Comparison of ENCODE assay signal across 8 cellular contexts in genomic region chr11:77411238-77411637, GRCh38.
DNase-seq lines count a peak whose midpoint lies in the region; ATAC-seq and TF ChIP-seq lines count a peak whose summit lies in the region.

No MANE protein-coding gene starts in this region.

- H3K79me1 ChIP-seq in H9 (ENCODE audit: insufficient read depth, low read depth, low read length, poor library complexity, severe bottlenecking): no peaks in the 10 kb centered on the region

- peak overlapping the region; percentile 66 to 89 (median 87); a peak in 6 of 7 replicates for H3K27ac Mint-ChIP-seq in H9
- H3K27ac Mint-ChIP-seq in activated naive CD4-positive, alpha-beta T cell treated with anti-CD3 and anti-CD28 coated beads, Interleukin-2, amount 50 U/mL, for 24 hours: peak overlapping the region; percentile 71

- H2BK20ac ChIP-seq in H9 (ENCODE audit: low read depth, low read length, poor library complexity, severe bottlenecking): no peak overlapping the region

- H3K36me3 ChIP-seq in MM.1S (replicated peaks; ENCODE audit: insufficient read depth, low read length) (no peaks in the 10 kb centered on the region), heart right ventricle (peaks cover 0 to 3% (median 0%) of the 10 kb centered on the region in 9 donors), sigmoid colon (no peaks in the 10 kb centered on the region)

- no peaks in the 10 kb centered on the region for H4K20me1 ChIP-seq in H9 (ENCODE audit: control insufficient read depth, insufficient read depth, insufficient read length)
- H4K20me1 ChIP-seq in MM.1S (ENCODE audit: insufficient read depth, low read length): no peaks in the 10 kb centered on the region

- no peaks in the 10 kb centered on the region for H3K27me3 Mint-ChIP-seq in H9 (ENCODE audit: low read depth)
- H3K27me3 Mint-ChIP-seq in activated naive CD4-positive, alpha-beta T cell treated with anti-CD3 and anti-CD28 coated beads, Interleukin-2, amount 50 U/mL, for 24 hours: no peaks in the 10 kb centered on the region

- H4K91ac ChIP-seq in H9 (ENCODE audit: insufficient read length, low read depth, low read length): no peak overlapping the region

- H3K27ac ChIP-seq in H9 (ENCODE audit: insufficient read length, low read depth, low read length) (no peak overlapping the region), MM.1S (ENCODE audit: low read length) (peak overlapping the region; percentile 39; the same call in 1 of the 2 replicates), heart right ventricle (peak overlapping the region in 9 of 10 donors; percentile 36 to 87 (median 66)), sigmoid colon (peak overlapping the region; percentile 84 to 89 (median 88))

- H4K5ac ChIP-seq in H9 (ENCODE audit: insufficient read length, low read depth, low read length): no peak overlapping the region

- no peak overlapping the region for H3K56ac ChIP-seq in H9 (ENCODE audit: insufficient read length, low read depth, low read length)

- no peak for TF ChIP-seq CTCF in GM13976 (IDR thresholded peaks at IDR 0.05; ENCODE audit: borderline replicate concordance, control extremely low read depth, extremely low read depth, insufficient read depth, missing control alignments)
- no peak for TF ChIP-seq CTCF in H9 (conservative IDR thresholded peaks at IDR 0.05)
- no peak for TF ChIP-seq CTCF in MM.1S (IDR thresholded peaks at IDR 0.05; ENCODE audit: low read length)
- no peak for TF ChIP-seq CTCF in heart right ventricle (IDR thresholded peaks at IDR 0.05)
- TF ChIP-seq CTCF in sigmoid colon (IDR thresholded peaks at IDR 0.05): no peak

- H4K8ac ChIP-seq in H9 (replicated peaks; ENCODE audit: insufficient read length, low read depth, low read length): no peak overlapping the region

- H2BK120ac ChIP-seq in H9 (ENCODE audit: low read depth, low read length, poor library complexity, severe bottlenecking): no peak overlapping the region

- H2BK15ac ChIP-seq in H9 (ENCODE audit: low read depth, low read length): no peak overlapping the region

- no peak overlapping the region for H3K23ac ChIP-seq in H9 (ENCODE audit: insufficient read length, low read depth, low read length)

- H3K4me1 ChIP-seq in H9 (ENCODE audit: insufficient read depth, low read length) (peaks cover 15% of the 10 kb centered on the region), MM.1S (ENCODE audit: low read length) (peaks cover 21% of the 10 kb centered on the region), heart right ventricle (peaks cover 0 to 45% (median 9%) of the 10 kb centered on the region in 9 donors), sigmoid colon (peaks cover 0 to 52% (median 36%) of the 10 kb centered on the region in 4 donors)

- H2BK12ac ChIP-seq in H9 (ENCODE audit: insufficient read length, low read depth, low read length): no peak overlapping the region

- H3K9me3 ChIP-seq in H9 (ENCODE audit: control insufficient read depth, low read depth, low read length): no peaks in the 10 kb centered on the region
- H3K9me3 ChIP-seq in MM.1S (replicated peaks; ENCODE audit: insufficient read depth, low read length): no peaks in the 10 kb centered on the region
- no peaks in the 10 kb centered on the region for H3K9me3 ChIP-seq in heart right ventricle
- no peaks in the 10 kb centered on the region for H3K9me3 ChIP-seq in sigmoid colon

- H3K14ac ChIP-seq in H9 (ENCODE audit: insufficient read depth, low read length): 0 out of 2 replicates have a peak overlapping the region, but pooled peaks have one; percentile 34

- H3K9ac ChIP-seq in H9 (ENCODE audit: extremely low read depth, insufficient read length, low read length): peak overlapping the region; percentile 60
- peak overlapping the region; percentile 77 for H3K9ac ChIP-seq in MM.1S (ENCODE audit: low read length)

- H3K18ac ChIP-seq in H9 (ENCODE audit: insufficient read length, low read depth, low read length): peak overlapping the region; percentile 1

- no peak overlapping the region for H3T11ph ChIP-seq in H9 (ENCODE audit: low read length)

- no peaks in the 10 kb centered on the region for H3K27me3 ChIP-seq in H9 (ENCODE audit: insufficient read depth, low read length)
- H3K27me3 ChIP-seq in MM.1S (replicated peaks; ENCODE audit: insufficient read depth, low read length): no peaks in the 10 kb centered on the region
- peaks cover 0 to 9% (median 0%) of the 10 kb centered on the region in 7 donors for H3K27me3 ChIP-seq in heart right ventricle
- H3K27me3 ChIP-seq in sigmoid colon: no peaks in the 10 kb centered on the region

- TF ChIP-seq POLR2A in sigmoid colon (IDR thresholded peaks at IDR 0.05): no peak

- no peaks in the 10 kb centered on the region for H3K9me2 ChIP-seq in MM.1S (replicated peaks; ENCODE audit: insufficient read depth, low read length)

- peak overlapping the region; percentile 90 for H3K4me2 ChIP-seq in H9 (ENCODE audit: insufficient read depth, insufficient read length, low read length)
- H3K4me2 ChIP-seq in MM.1S (ENCODE audit: low read depth, low read length): peak overlapping the region; percentile 97

- H3K4me3 Mint-ChIP-seq in H9: peak overlapping the region; percentile 78 to 91
- H3K4me3 Mint-ChIP-seq in activated naive CD4-positive, alpha-beta T cell treated with anti-CD3 and anti-CD28 coated beads, Interleukin-2, amount 50 U/mL, for 24 hours: peak overlapping the region; percentile 89

- peak; percentile 56 to 79 (median 71) for ATAC-seq in heart right ventricle

- no peak overlapping the region for H2AK5ac ChIP-seq in H9 (ENCODE audit: insufficient read length, low read length)

- peaks cover 62 to 65% of the 10 kb centered on the region in 2 experiments for H3K4me1 Mint-ChIP-seq in H9
- H3K4me1 Mint-ChIP-seq in activated naive CD4-positive, alpha-beta T cell treated with anti-CD3 and anti-CD28 coated beads, Interleukin-2, amount 50 U/mL, for 24 hours: peaks cover 48% of the 10 kb centered on the region

- H3K4me3 ChIP-seq in MM.1S (ENCODE audit: low read length) (peak overlapping the region; percentile 75), heart right ventricle (peak overlapping the region; percentile 29 to 70 (median 59)), sigmoid colon (peak overlapping the region; percentile 43 to 67 (median 62))

- H3K9me3 Mint-ChIP-seq in H9: no peaks in the 10 kb centered on the region
- no peaks in the 10 kb centered on the region for H3K9me3 Mint-ChIP-seq in activated naive CD4-positive, alpha-beta T cell treated with anti-CD3 and anti-CD28 coated beads, Interleukin-2, amount 50 U/mL, for 24 hours

- WGBS in H9 (ENCODE audit: extremely low coverage, insufficient read length, low lambda C conversion rate): no CpG with 5 or more reads among the region's 5 CpGs
- 45 to 51% methylated on average over 5 of the region's 5 CpGs for WGBS in heart right ventricle, 2 donors
- WGBS in sigmoid colon, 2 donors: 23 to 54% methylated on average over 5 of the region's 5 CpGs

- H3K4ac ChIP-seq in H9 (ENCODE audit: low read depth, low read length): no peak overlapping the region

- DNase-seq in GM13976 (ENCODE audit: low spot score) (peak; percentile 43), H9 (no peak), MM.1S (peak; percentile 30), heart right ventricle (peak; percentile 6 to 27), sigmoid colon (peak; percentile 66), NCI-H748 (lab: John Stamatoyannopoulos, UW; ENCODE audit: unreplicated experiment) (no peak), NCI-H1105 treated with DMSO at 0.1 percent for 48 hours (lab: John Stamatoyannopoulos, UW) (no peak)

- in situ Hi-C loops in GM13976 (cut with MboI; ENCODE audit: low sequenced_read_pairs, unreplicated experiment): no loop called here

- TF ChIP-seq EP300 in sigmoid colon (IDR thresholded peaks at IDR 0.05): no peak

- H2AFZ ChIP-seq in H9 (ENCODE audit: low read length) (no peak overlapping the region), MM.1S (ENCODE audit: low read length) (peak overlapping the region; percentile 92)

- intact Hi-C loops in heart right ventricle (cut with DNase I): no loop called here
- intact Hi-C loops in sigmoid colon (cut with DNase I): loop anchor here (2.0 to 5.0 kb wide), 2 partner anchors 62 to 549 kb away; partner anchors contain the start of gene ACER3

- H3K79me2 ChIP-seq in H9 (ENCODE audit: insufficient read depth, low read length): peaks cover 46% of the 10 kb centered on the region; the same call in 1 of the 2 replicates
- H3K79me2 ChIP-seq in MM.1S (ENCODE audit: low read length): peaks cover 46% of the 10 kb centered on the region

- no peaks in the 10 kb centered on the region for H3F3A ChIP-seq in MM.1S (ENCODE audit: insufficient read depth, low read length)

- H3K36me3 Mint-ChIP-seq in H9 (ENCODE audit: insufficient read depth in 1 of 3, low read depth in 3 of 3): no peaks in the 10 kb centered on the region; a peak in 2 of 7 replicates
- H3K36me3 Mint-ChIP-seq in activated naive CD4-positive, alpha-beta T cell treated with anti-CD3 and anti-CD28 coated beads, Interleukin-2, amount 50 U/mL, for 24 hours: no peaks in the 10 kb centered on the region

- H2BK5ac ChIP-seq in H9 (ENCODE audit: insufficient read length, low read length): no peak overlapping the region

- peaks cover 11% of the 10 kb centered on the region for H3K23me2 ChIP-seq in H9 (ENCODE audit: insufficient read length, low read depth, low read length, poor library complexity, severe bottlenecking)

Comparison
In these comparisons a context has a peak if more than half of its experiments do, and no peak if none do; other contexts are left out.
1. DNase-seq: peak in GM13976 (single experiment), MM.1S (single experiment), heart right ventricle (2 of 2) and sigmoid colon (single experiment); none in H9 (single experiment), NCI-H748 (single experiment) and NCI-H1105 treated with DMSO at 0.1 percent for 48 hours (single experiment).
2. Peak in every context shown above with its lines, with median percentiles within 50 percentile points of each other: H3K4me3 ChIP-seq.